Comparison of ENCODE assay signal across 17 cellular contexts in genomic region chr9:89654025-89654662, GRCh38. TPM values are rescaled to one million over a fixed set of nuclear protein-coding genes. Genes with fewer than 3 reads are reported as not detected.
"Had no signal": no experiment of that assay in that cellular context is flagged by ENCODE, and none has a peak within 500 bp of the region (broad histone marks: within the 10 kb centered on the region; RNA-seq: fewer than 3 reads in every experiment).

No MANE protein-coding gene starts in this region.

- H3K4me3 Mint-ChIP-seq: activated CD4-positive, alpha-beta T cell treated with anti-CD3 and anti-CD28 coated beads, Interleukin-2, amount 10 ng/mL, durations not matched to agents 7 days and 5 days; activated naive CD8-positive, alpha-beta T cell; brain; naive thymus-derived CD8-positive, alpha-beta T cell had no signal

- H3K9me3 ChIP-seq: colonic mucosa, mucosa of descending colon, upper lobe of left lung had no signal

- H3K4me1 ChIP-seq: foreskin keratinocyte had no signal

- ATAC-seq: foreskin keratinocyte; mucosa of descending colon; naive thymus-derived CD8-positive, alpha-beta T cell had no signal

- H3K27me3 ChIP-seq: colonic mucosa, upper lobe of left lung had no signal

- DNase-seq: activated CD4-positive, alpha-beta T cell treated with anti-CD3 and anti-CD28 coated beads, Interleukin-2, amount 10 ng/mL, durations not matched to agents 7 days and 5 days; activated CD8-positive, alpha-beta memory T cell treated with anti-CD3 and anti-CD28 coated beads for 24 hours; activated gamma-delta T cell treated with Interleukin-2 at 50 U/mL for 16 hours; central memory CD4-positive, alpha-beta T cell; colonic mucosa; effector CD4-positive, alpha-beta T cell; foreskin keratinocyte; mucosa of descending colon; naive thymus-derived CD8-positive, alpha-beta T cell; retina; stimulated activated CD4-positive, alpha-beta T cell treated with anti-CD3 and anti-CD28 coated beads, Interleukin-4, amount 100 ng/mL, for 24 hours; stimulated activated naive CD4-positive, alpha-beta T cell; upper lobe of left lung had no signal

- H3K9me3 Mint-ChIP-seq: activated CD4-positive, alpha-beta T cell treated with anti-CD3 and anti-CD28 coated beads, Interleukin-2, amount 10 ng/mL, durations not matched to agents 7 days and 5 days had no signal

- H3K27ac Mint-ChIP-seq: activated naive CD8-positive, alpha-beta T cell had no signal

- H3K4me3 ChIP-seq: colonic mucosa, lung, mucosa of descending colon, skin epidermis, upper lobe of left lung had no signal

- H3K36me3 ChIP-seq: colonic mucosa, upper lobe of left lung had no signal

- H3K27me3 Mint-ChIP-seq: activated naive CD8-positive, alpha-beta T cell had no signal

- H3K27ac ChIP-seq: colonic mucosa, foreskin keratinocyte, skin epidermis had no signal

- H3K36me3 Mint-ChIP-seq: brain; naive thymus-derived CD8-positive, alpha-beta T cell had no signal

RNA-seq across cellular contexts. Expression of gene GADD45G, which starts 49.3 kb away (rescaled TPM):
- total RNA-seq: foreskin keratinocyte had no signal
